In the genomic region with DNA sequence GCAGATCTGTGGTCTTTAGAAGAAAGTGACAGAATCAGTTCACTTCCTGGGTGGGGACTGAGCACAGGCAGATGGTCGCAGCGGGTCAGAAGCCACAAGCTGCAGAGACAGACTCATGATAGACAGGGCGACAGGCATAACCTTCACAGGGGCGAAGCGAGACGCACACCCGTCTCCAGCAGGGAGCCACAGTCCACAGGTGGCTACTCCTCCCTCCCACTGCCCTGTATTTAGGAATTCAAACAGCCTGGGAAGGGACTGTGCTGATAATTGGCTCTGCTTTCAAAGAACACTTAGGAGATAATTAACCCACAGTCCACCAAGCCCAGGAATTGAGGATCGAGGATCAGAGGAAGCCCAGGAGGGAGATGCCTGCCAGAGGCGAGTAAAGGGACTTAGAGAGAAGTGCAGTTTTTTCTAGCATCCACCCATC, we compare ENCODE assay signal across 9 cellular contexts. TPM values are rescaled to one million over a fixed set of nuclear protein-coding genes. Genes with fewer than 3 reads are reported as not detected.
DNase-seq lines count a peak whose midpoint lies in the region; ATAC-seq and TF ChIP-seq lines count a peak whose summit lies in the region.
"Had no signal": no experiment of that assay in that cellular context is flagged by ENCODE, and none has a peak within 500 bp of the region (broad histone marks: within the 10 kb centered on the region; RNA-seq: fewer than 3 reads in every experiment).

No MANE protein-coding gene starts in this region.

- H3K27me3 Mint-ChIP-seq in stimulated activated naive CD8-positive, alpha-beta T cell treated with anti-CD3 and anti-CD28 coated beads, Interleukin-15, Interleukin-2, amounts not matched to agents 100 ng/mL and 50 ng/mL, for 24 hours, result no peaks in the 10 kb centered on the region

- peak overlapping the region; percentile 35 for H3K4me3 Mint-ChIP-seq in stimulated activated naive CD8-positive, alpha-beta T cell treated with anti-CD3 and anti-CD28 coated beads, Interleukin-15, Interleukin-2, amounts not matched to agents 100 ng/mL and 50 ng/mL, for 24 hours

- peak; percentile 70 for ATAC-seq in GM18511 (IDR thresholded peaks at IDR 0.05; ENCODE audit: unreplicated experiment)
- peak; percentile 52 for ATAC-seq in HG03139 (IDR thresholded peaks at IDR 0.05; ENCODE audit: unreplicated experiment)
- ATAC-seq in SK-N-SH treated with all-trans-retinoic acid at 6 μM for 48 hours, result peak; percentile 28
- ATAC-seq in left ventricle myocardium superior, result peak; percentile 29
- ATAC-seq in GM19324 (IDR thresholded peaks at IDR 0.05; ENCODE audit: low FRiP score, unreplicated experiment), result no peak

- no peaks in the 10 kb centered on the region for H3K9me3 Mint-ChIP-seq in stimulated activated naive CD8-positive, alpha-beta T cell treated with anti-CD3 and anti-CD28 coated beads, Interleukin-15, Interleukin-2, amounts not matched to agents 100 ng/mL and 50 ng/mL, for 24 hours

- H3K4me1 Mint-ChIP-seq in stimulated activated naive CD8-positive, alpha-beta T cell treated with anti-CD3 and anti-CD28 coated beads, Interleukin-15, Interleukin-2, amounts not matched to agents 100 ng/mL and 50 ng/mL, for 24 hours (ENCODE audit: low read depth), result peaks cover 25% of the 10 kb centered on the region

- H3K36me3 Mint-ChIP-seq in stimulated activated naive CD8-positive, alpha-beta T cell treated with anti-CD3 and anti-CD28 coated beads, Interleukin-15, Interleukin-2, amounts not matched to agents 100 ng/mL and 50 ng/mL, for 24 hours (ENCODE audit: low read depth), result no peaks in the 10 kb centered on the region

- intact Hi-C loops in left ventricle myocardium superior (cut with micrococcal nuclease), result no loop called here

- DNase-seq in left ventricle myocardium superior (no peak), OCI-M1 (lab: John Stamatoyannopoulos, UW) (no peak)

- peak overlapping the region; percentile 56 for H3K27ac Mint-ChIP-seq in stimulated activated naive CD8-positive, alpha-beta T cell treated with anti-CD3 and anti-CD28 coated beads, Interleukin-15, Interleukin-2, amounts not matched to agents 100 ng/mL and 50 ng/mL, for 24 hours

TF ChIP-seq in SK-N-SH treated with all-trans-retinoic acid at 6 μM for 48 hours, 23 proteins besides CTCF, POLR2A, EP300 and RAD21:
- TF ChIP-seq, protein P1, sequence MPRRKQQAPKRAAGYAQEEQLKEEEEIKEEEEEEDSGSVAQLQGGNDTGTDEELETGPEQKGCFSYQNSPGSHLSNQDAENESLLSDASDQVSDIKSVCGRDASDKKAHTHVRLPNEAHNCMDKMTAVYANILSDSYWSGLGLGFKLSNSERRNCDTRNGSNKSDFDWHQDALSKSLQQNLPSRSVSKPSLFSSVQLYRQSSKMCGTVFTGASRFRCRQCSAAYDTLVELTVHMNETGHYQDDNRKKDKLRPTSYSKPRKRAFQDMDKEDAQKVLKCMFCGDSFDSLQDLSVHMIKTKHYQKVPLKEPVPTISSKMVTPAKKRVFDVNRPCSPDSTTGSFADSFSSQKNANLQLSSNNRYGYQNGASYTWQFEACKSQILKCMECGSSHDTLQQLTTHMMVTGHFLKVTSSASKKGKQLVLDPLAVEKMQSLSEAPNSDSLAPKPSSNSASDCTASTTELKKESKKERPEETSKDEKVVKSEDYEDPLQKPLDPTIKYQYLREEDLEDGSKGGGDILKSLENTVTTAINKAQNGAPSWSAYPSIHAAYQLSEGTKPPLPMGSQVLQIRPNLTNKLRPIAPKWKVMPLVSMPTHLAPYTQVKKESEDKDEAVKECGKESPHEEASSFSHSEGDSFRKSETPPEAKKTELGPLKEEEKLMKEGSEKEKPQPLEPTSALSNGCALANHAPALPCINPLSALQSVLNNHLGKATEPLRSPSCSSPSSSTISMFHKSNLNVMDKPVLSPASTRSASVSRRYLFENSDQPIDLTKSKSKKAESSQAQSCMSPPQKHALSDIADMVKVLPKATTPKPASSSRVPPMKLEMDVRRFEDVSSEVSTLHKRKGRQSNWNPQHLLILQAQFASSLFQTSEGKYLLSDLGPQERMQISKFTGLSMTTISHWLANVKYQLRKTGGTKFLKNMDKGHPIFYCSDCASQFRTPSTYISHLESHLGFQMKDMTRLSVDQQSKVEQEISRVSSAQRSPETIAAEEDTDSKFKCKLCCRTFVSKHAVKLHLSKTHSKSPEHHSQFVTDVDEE (CRISPR knock-in tag; IDR thresholded peaks at IDR 0.05), result no peak
- TF ChIP-seq GLIS3 (CRISPR knock-in tag; IDR thresholded peaks at IDR 0.05), result no peak
- TF ChIP-seq, protein P2, sequence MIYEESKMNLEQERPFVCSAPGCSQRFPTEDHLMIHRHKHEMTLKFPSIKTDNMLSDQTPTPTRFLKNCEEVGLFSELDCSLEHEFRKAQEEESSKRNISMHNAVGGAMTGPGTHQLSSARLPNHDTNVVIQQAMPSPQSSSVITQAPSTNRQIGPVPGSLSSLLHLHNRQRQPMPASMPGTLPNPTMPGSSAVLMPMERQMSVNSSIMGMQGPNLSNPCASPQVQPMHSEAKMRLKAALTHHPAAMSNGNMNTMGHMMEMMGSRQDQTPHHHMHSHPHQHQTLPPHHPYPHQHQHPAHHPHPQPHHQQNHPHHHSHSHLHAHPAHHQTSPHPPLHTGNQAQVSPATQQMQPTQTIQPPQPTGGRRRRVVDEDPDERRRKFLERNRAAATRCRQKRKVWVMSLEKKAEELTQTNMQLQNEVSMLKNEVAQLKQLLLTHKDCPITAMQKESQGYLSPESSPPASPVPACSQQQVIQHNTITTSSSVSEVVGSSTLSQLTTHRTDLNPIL (CRISPR knock-in tag; IDR thresholded peaks at IDR 0.05; ENCODE audit: low read depth), result no peak
- TF ChIP-seq ZNF8 (CRISPR knock-in tag; IDR thresholded peaks at IDR 0.05), result no peak
- no peak for TF ChIP-seq ZNF565 (CRISPR knock-in tag; conservative IDR thresholded peaks at IDR 0.05; ENCODE audit: low read depth)
- TF ChIP-seq ZNF70 (CRISPR knock-in tag; IDR thresholded peaks at IDR 0.05), result no peak
- no peak for TF ChIP-seq TOX (CRISPR knock-in tag; IDR thresholded peaks at IDR 0.05; ENCODE audit: borderline replicate concordance)
- TF ChIP-seq TCF4 (CRISPR knock-in tag; IDR thresholded peaks at IDR 0.05; ENCODE audit: borderline replicate concordance), result no peak
- TF ChIP-seq ZC3H10 (CRISPR knock-in tag; IDR thresholded peaks at IDR 0.05), result no peak

RNA-seq across cellular contexts. Expression of a gene that starts 23.2 kb away (rescaled TPM):
- total RNA-seq in left ventricle myocardium superior, result 4.8 TPM

RNA-seq across cellular contexts. Expression of a gene that starts 48.4 kb away (rescaled TPM):
- total RNA-seq in left ventricle myocardium superior, result not detected
- total RNA-seq: mononuclear cell; T-helper 1 cell treated with Interleukin-12 subunit alpha and Interleukin-12 subunit beta and Interleukin-4 antibody, amounts not matched to agents 30 ng/mL and 1 ng/mL, for 36 hours had no signal
